In the genomic region with DNA sequence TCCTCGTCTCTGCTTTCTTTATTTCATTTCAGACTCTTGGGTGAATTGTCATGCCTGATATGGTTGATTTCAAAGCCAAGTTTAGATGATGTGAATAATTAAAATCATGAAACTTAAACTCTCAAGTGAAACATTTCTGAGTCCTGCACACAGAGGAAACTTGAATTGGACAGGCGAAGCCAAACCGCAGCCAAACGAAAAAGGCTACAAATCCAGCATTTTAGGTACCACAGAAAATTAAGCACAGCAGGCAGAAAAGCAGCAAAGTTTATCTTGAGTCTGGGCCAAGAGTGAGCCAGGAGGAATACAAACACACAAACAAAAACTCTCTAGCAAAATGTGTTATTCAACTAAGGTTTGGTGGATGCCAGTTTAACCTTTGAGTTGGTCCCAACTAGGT, we compare ENCODE assay signal across 30 cellular contexts.
"Had no signal": no experiment of that assay in that cellular context is flagged by ENCODE, and none has a peak within 500 bp of the region (broad histone marks: within the 10 kb centered on the region; RNA-seq: fewer than 3 reads in every experiment).

No MANE protein-coding gene starts in this region.

- H3K4me3 ChIP-seq: ovary, right lobe of liver, skin epidermis, vagina had no signal

- H3K4me1 Mint-ChIP-seq: activated CD4-positive, alpha-beta T cell treated with anti-CD3 and anti-CD28 coated beads, Interleukin-2, amount 10 ng/mL, durations not matched to agents 24 days and 14 days; mesothelial cell of epicardium; naive thymus-derived CD4-positive, alpha-beta T cell; stimulated activated memory B cell treated with anti-CD40 and anti-IgM and Interleukin-4, amounts not matched to agents 10 μg/mL and 1 μg/mL and 100 μg/mL, for 72 hours; stimulated activated naive CD8-positive, alpha-beta T cell treated with anti-CD3 and anti-CD28 coated beads, Interleukin-15, amount 100 ng/mL, for 72 hours had no signal

- H3K4me1 ChIP-seq: right lobe of liver had no signal

- H3K27me3 ChIP-seq: ovary, right lobe of liver, vagina had no signal

- ATAC-seq: effector memory CD8-positive, alpha-beta T cell; left cardiac atrium; naive thymus-derived CD4-positive, alpha-beta T cell; right lobe of liver; stimulated activated memory B cell treated with anti-CD40 and anti-IgM and Interleukin-4, amounts not matched to agents 10 μg/mL and 1 μg/mL and 100 μg/mL, for 72 hours; stimulated activated naive CD8-positive, alpha-beta T cell treated with anti-CD3 and anti-CD28 coated beads, Interleukin-15, amount 100 ng/mL, for 72 hours had no signal

- H3K4me3 Mint-ChIP-seq: activated CD4-positive, alpha-beta memory T cell treated with anti-CD3 and anti-CD28 coated beads for 36 hours; activated CD4-positive, alpha-beta T cell treated with anti-CD3 and anti-CD28 coated beads, Interleukin-2, amount 10 ng/mL, durations not matched to agents 24 days and 14 days; activated T-helper 1 cell treated with anti-CD3 and anti-CD28 coated beads, Interleukin-12 subunit alpha, Interleukin-12 subunit beta, Interleukin-2, Interleukin-4 antibody, amounts not matched to agents 30 ng/mL and 10 ng/mL and 1 ng/mL, durations not matched to agents 14 hours and 24 hours and 36 hours; brain; effector memory CD8-positive, alpha-beta T cell; mesothelial cell of epicardium; naive thymus-derived CD4-positive, alpha-beta T cell; stimulated activated memory B cell treated with anti-CD40 and anti-IgM and Interleukin-4, amounts not matched to agents 10 μg/mL and 1 μg/mL and 100 μg/mL, for 72 hours; stimulated activated naive CD8-positive, alpha-beta T cell treated with anti-CD3 and anti-CD28 coated beads, Interleukin-15, amount 100 ng/mL, for 72 hours; T-helper 1 cell treated with Interleukin-12 subunit alpha and Interleukin-12 subunit beta and Interleukin-4 antibody, amounts not matched to agents 30 μg/mL and 1 μg/mL, for 36 hours; type B pancreatic cell had no signal

- DNase-seq: activated CD4-positive, alpha-beta memory T cell treated with anti-CD3 and anti-CD28 coated beads for 36 hours; activated CD4-positive, alpha-beta T cell treated with anti-CD3 and anti-CD28 coated beads, Interleukin-2, amount 10 ng/mL, durations not matched to agents 24 days and 14 days; activated CD4-positive, CD25-positive, alpha-beta regulatory T cell treated with anti-CD3 and anti-CD28 coated beads, Interleukin-2, amount 50 U/mL, for 72 hours; activated CD8-positive, alpha-beta memory T cell treated with anti-CD3 and anti-CD28 coated beads, Interleukin-2, amount 50 U/mL, for 4 hours; activated gamma-delta T cell treated with Interleukin-2 at 50 U/mL for 16 hours; activated naive CD4-positive, alpha-beta T cell treated with anti-CD3 and anti-CD28 coated beads, Interleukin-2, amount 50 U/mL, for 16 hours; activated T-cell treated with anti-CD3 and anti-CD28 coated beads, Interleukin-2, amount 50 U/mL, for 1 hour; cortex of kidney; effector memory CD8-positive, alpha-beta T cell; foreskin melanocyte; left cardiac atrium; naive thymus-derived CD4-positive, alpha-beta T cell; ovary; right lobe of liver; stimulated activated CD4-positive, alpha-beta T cell treated with anti-CD3 and anti-CD28 coated beads, Interleukin-1b, Interleukin-23, amount 100 ng/mL, for 48 hours; stimulated activated CD4-positive, alpha-beta T cell treated with anti-CD3 and anti-CD28 coated beads, Interleukin-4, amount 100 ng/mL, for 4 hours; stimulated activated CD8-positive, alpha-beta memory T cell treated with anti-CD3 and anti-CD28 coated beads, Interleukin-4, amount 100 ng/mL, for 48 hours; stimulated activated naive CD8-positive, alpha-beta T cell treated with anti-CD3 and anti-CD28 coated beads, Interleukin-15, amount 100 ng/mL, for 72 hours; substantia nigra; T-helper 9 cell; WERI-Rb-1 had no signal

- H3K9me3 Mint-ChIP-seq: type B pancreatic cell had no signal

- H3K27me3 Mint-ChIP-seq: activated CD4-positive, alpha-beta memory T cell treated with anti-CD3 and anti-CD28 coated beads for 36 hours; activated CD4-positive, alpha-beta T cell treated with anti-CD3 and anti-CD28 coated beads, Interleukin-2, amount 10 ng/mL, durations not matched to agents 24 days and 14 days; effector memory CD8-positive, alpha-beta T cell; stimulated activated naive CD8-positive, alpha-beta T cell treated with anti-CD3 and anti-CD28 coated beads, Interleukin-15, amount 100 ng/mL, for 72 hours had no signal

- H3K27ac Mint-ChIP-seq: activated CD4-positive, alpha-beta memory T cell treated with anti-CD3 and anti-CD28 coated beads for 36 hours; activated CD4-positive, alpha-beta T cell treated with anti-CD3 and anti-CD28 coated beads, Interleukin-2, amount 10 ng/mL, durations not matched to agents 24 days and 14 days; activated T-helper 1 cell treated with anti-CD3 and anti-CD28 coated beads, Interleukin-12 subunit alpha, Interleukin-12 subunit beta, Interleukin-2, Interleukin-4 antibody, amounts not matched to agents 30 ng/mL and 10 ng/mL and 1 ng/mL, durations not matched to agents 14 hours and 24 hours and 36 hours; brain; effector memory CD8-positive, alpha-beta T cell; mesothelial cell of epicardium; naive thymus-derived CD4-positive, alpha-beta T cell; progenitor cell of endocrine pancreas; stimulated activated memory B cell treated with anti-CD40 and anti-IgM and Interleukin-4, amounts not matched to agents 10 μg/mL and 1 μg/mL and 100 μg/mL, for 72 hours; stimulated activated naive CD8-positive, alpha-beta T cell treated with anti-CD3 and anti-CD28 coated beads, Interleukin-15, amount 100 ng/mL, for 72 hours; T-helper 1 cell treated with Interleukin-12 subunit alpha and Interleukin-12 subunit beta and Interleukin-4 antibody, amounts not matched to agents 30 μg/mL and 1 μg/mL, for 36 hours; type B pancreatic cell had no signal

- H3K36me3 Mint-ChIP-seq: activated CD4-positive, alpha-beta memory T cell treated with anti-CD3 and anti-CD28 coated beads for 36 hours; brain; mesothelial cell of epicardium; naive thymus-derived CD4-positive, alpha-beta T cell; stimulated activated memory B cell treated with anti-CD40 and anti-IgM and Interleukin-4, amounts not matched to agents 10 μg/mL and 1 μg/mL and 100 μg/mL, for 72 hours; type B pancreatic cell had no signal

- H3K36me3 ChIP-seq: ovary, right lobe of liver, vagina, WERI-Rb-1 had no signal

- H3K9me3 ChIP-seq: ovary, right lobe of liver, vagina had no signal

- H3K27ac ChIP-seq: ovary, right lobe of liver, vagina, WERI-Rb-1 had no signal
